Comparison of ENCODE assay signal across 9 cellular contexts in genomic region chr20:651713-652610, GRCh38. TPM values are rescaled to one million over a fixed set of nuclear protein-coding genes. Genes with fewer than 3 reads are reported as not detected.
DNase-seq lines count a peak whose midpoint lies in the region; ATAC-seq and TF ChIP-seq lines count a peak whose summit lies in the region.
"Had no signal": no experiment of that assay in that cellular context is flagged by ENCODE, and none has a peak within 500 bp of the region (broad histone marks: within the 10 kb centered on the region; RNA-seq: fewer than 3 reads in every experiment).

No MANE protein-coding gene starts in this region.

- H3K4me2 ChIP-seq in HCT116 (ENCODE audit: low read length), result peak overlapping the region; percentile 79

- H3K4me1 ChIP-seq in HCT116 (ENCODE audit: control insufficient read depth in 1 of 2, insufficient read depth in 2 of 2, low read length in 2 of 2) (peaks cover 11 to 38% of the 10 kb centered on the region in 2 experiments), prostate gland (replicated peaks) (peaks cover 5% of the 10 kb centered on the region)

- H3K9me3 ChIP-seq in HCT116 (ENCODE audit: control insufficient read depth in 1 of 2, insufficient read depth in 1 of 2, low read depth in 1 of 2, low read length in 2 of 2) (peaks cover 4 to 17% of the 10 kb centered on the region in 2 experiments; a peak in 2 of 4 replicates), prostate gland (no peaks in the 10 kb centered on the region)

- peak overlapping the region; percentile 67 to 98 for H3K4me3 ChIP-seq in HCT116 (replicated peaks in 1 of 2; ENCODE audit: low read depth in 1 of 2, low read length in 2 of 2)
- peak overlapping the region; percentile 93 for H3K4me3 ChIP-seq in fibroblast of pulmonary artery (replicated peaks; ENCODE audit: low read depth, low read length)
- peak overlapping the region; percentile 56 to 74 for H3K4me3 ChIP-seq in prostate gland

- TF ChIP-seq POLR2A in HCT116 (IDR thresholded peaks at IDR 0.05; ENCODE audit: borderline replicate concordance, extremely low read depth, insufficient read depth, insufficient read length) (no peak), prostate gland (IDR thresholded peaks at IDR 0.05) (no peak)

- POLR2A ChIA-PET in HCT116 (lab: Charles Lee), result no interaction called here

- no peak overlapping the region for H2AFZ ChIP-seq in HCT116 (ENCODE audit: low read depth, low read length, poor library complexity, severe bottlenecking)

- intact Hi-C loops in HCT116 (cut with micrococcal nuclease) (no loop called here), prostate gland (cut with DNase I) (loop anchor here (5.0 to 10.0 kb wide), 3 partner anchors 75 to 193 kb away; partner anchors contain the start of gene CSNK2A1)

- H3K27me3 ChIP-seq in HCT116 (ENCODE audit: insufficient read depth, low read length) (no peaks in the 10 kb centered on the region), prostate gland (replicated peaks; ENCODE audit: insufficient read depth) (no peaks in the 10 kb centered on the region)

- peaks cover 14% of the 10 kb centered on the region for H3K27me3 Mint-ChIP-seq in T-helper 2 cell treated with Interferon-gamma antibody and Interleukin-4, amounts not matched to agents 5 μg/mL and 100 μg/mL, for 36 hours (ENCODE audit: low read depth)

- H3K27ac Mint-ChIP-seq in T-helper 2 cell treated with Interferon-gamma antibody and Interleukin-4, amounts not matched to agents 5 μg/mL and 100 μg/mL, for 36 hours, result peak overlapping the region; percentile 69

- H3K9me2 ChIP-seq in HCT116 (ENCODE audit: insufficient read depth), result no peaks in the 10 kb centered on the region

- H3K36me3 Mint-ChIP-seq in T-helper 2 cell treated with Interferon-gamma antibody and Interleukin-4, amounts not matched to agents 5 μg/mL and 100 μg/mL, for 36 hours (ENCODE audit: low read depth), result peaks cover 28% of the 10 kb centered on the region

- peaks cover 59% of the 10 kb centered on the region for H3K79me2 ChIP-seq in HCT116 (ENCODE audit: insufficient read depth, low read length)

- peaks cover 16% of the 10 kb centered on the region for H3K4me1 Mint-ChIP-seq in T-helper 2 cell treated with Interferon-gamma antibody and Interleukin-4, amounts not matched to agents 5 μg/mL and 100 μg/mL, for 36 hours (ENCODE audit: low read depth)

- RAD21 ChIA-PET in HCT116 (lab: Charles Lee; ENCODE audit: low non-redundant PET in 1 of 2, low total read pairs in 2 of 2, uncharacterized antibody in 2 of 2, unreplicated experiment in 2 of 2), result no interaction called here

- peak overlapping the region; percentile 91 for H3K9ac ChIP-seq in HCT116 (ENCODE audit: low read length)

- TF ChIP-seq CTCF in HCT116 (IDR thresholded peaks at IDR 0.05 in 2 of 3, conservative IDR thresholded peaks at IDR 0.05 in 1 of 3; ENCODE audit: borderline replicate concordance in 1 of 3, insufficient read depth in 1 of 3, low read depth in 2 of 3, low read length in 2 of 3) (no peak), fibroblast of pulmonary artery (IDR thresholded peaks at IDR 0.05; ENCODE audit: low read length, missing control alignments) (no peak), prostate gland (IDR thresholded peaks at IDR 0.05) (no peak)

- ATAC-seq in HCT116 (0 out of 2 replicates have a peak, but pooled peaks have one; percentile 3), GM18502 (IDR thresholded peaks at IDR 0.05; ENCODE audit: poor library complexity, unreplicated experiment) (no peak)

- TF ChIP-seq RAD21 in HCT116 (IDR thresholded peaks at IDR 0.05; ENCODE audit: low read depth), result no peak

- H4K20me1 ChIP-seq in HCT116 (ENCODE audit: insufficient read depth), result peaks cover 3% of the 10 kb centered on the region; the same call in 1 of the 2 replicates

- no peaks in the 10 kb centered on the region for H3K9me3 Mint-ChIP-seq in T-helper 2 cell treated with Interferon-gamma antibody and Interleukin-4, amounts not matched to agents 5 μg/mL and 100 μg/mL, for 36 hours

- CTCF ChIA-PET in HCT116 (lab: Charles Lee), result interaction anchor here (2.4 kb wide), 1 partner anchor 15 kb away, joined by 11 read pairs; no protein-coding TSS in a partner anchor

- 61% methylated on average over 20 of the region's 20 CpGs for WGBS in prostate gland

- DNase-seq in HCT116 (ENCODE audit: low read depth, low spot score) (no peak), fibroblast of pulmonary artery (ENCODE audit: low read depth) (no peak), prostate gland (ENCODE audit: low spot score) (no peak), midbrain (lab: John Stamatoyannopoulos, UW) (no peak), OCI-M2 (lab: John Stamatoyannopoulos, UW; ENCODE audit: unreplicated experiment) (no peak), G401 (ENCODE audit: low spot score) (no peak)
- no peak for DNase-seq in T-helper 2 cell treated with Interferon-gamma antibody and Interleukin-4, amounts not matched to agents 5 μg/mL and 100 μg/mL, for 36 hours (ENCODE audit: low spot score)

- H3K4me3 Mint-ChIP-seq in T-helper 2 cell treated with Interferon-gamma antibody and Interleukin-4, amounts not matched to agents 5 μg/mL and 100 μg/mL, for 36 hours, result peak overlapping the region; percentile 88

- BruUV-seq in HCT116 (replicated peaks; lab: Mats Ljungman, UMichigan), result TSS peak; percentile 42

- peak overlapping the region; percentile 92 for H3K27ac ChIP-seq in HCT116 (ENCODE audit: low read depth, low read length)
- H3K27ac ChIP-seq in prostate gland, result peak overlapping the region; percentile 76 to 80

- H3K36me3 ChIP-seq in HCT116 (ENCODE audit: control insufficient read depth in 1 of 2, insufficient read depth in 2 of 2, low read length in 2 of 2), result peaks cover 18 to 42% of the 10 kb centered on the region in 2 experiments
- peaks cover 6 to 16% of the 10 kb centered on the region in 2 donors for H3K36me3 ChIP-seq in prostate gland

- in situ Hi-C loops in G401 (cut with HindIII; ENCODE audit: low sequenced_read_pairs), result no loop called here

TF ChIP-seq in HCT116, 20 proteins besides CTCF, POLR2A, EP300 and RAD21:
- TF ChIP-seq SIN3A (IDR thresholded peaks at IDR 0.05; ENCODE audit: low read depth) (no peak), ZNF274 (IDR thresholded peaks at IDR 0.05; ENCODE audit: low read depth, low read length) (no peak), ATF3 (IDR thresholded peaks at IDR 0.05) (no peak), ZFX (IDR thresholded peaks at IDR 0.05) (no peak), TCF7L2 (IDR thresholded peaks at IDR 0.05; ENCODE audit: borderline replicate concordance, extremely low read depth, insufficient read depth, insufficient read length) (no peak), ZBTB33 (IDR thresholded peaks at IDR 0.05; ENCODE audit: extremely low read depth, insufficient replicate concordance, low read length) (no peak), EZH2 (IDR thresholded peaks at IDR 0.05) (no peak), CEBPB (IDR thresholded peaks at IDR 0.05; ENCODE audit: low read depth) (no peak)
TF ChIP-seq in HCT116: peak in this region for 0.

RNA-seq across cellular contexts. Expression of gene SRXN1, which starts 1.0 kb away (rescaled TPM):
- total RNA-seq in HCT116 (2021; ENCODE audit: unreplicated experiment) (80.8 TPM), prostate gland (10 to 100 TPM; 33.6 to 41.4 TPM)
- polyA plus RNA-seq in HCT116 (2012), result 94.4 and 105 TPM in 2 replicates
- 65.4 and 70.6 TPM in 2 replicates for total RNA-seq in G401 (2014; rRNA removed; shearing (Covaris generic))

RNA-seq across cellular contexts. Expression of gene SCRT2, which starts 23.6 kb away (rescaled TPM):
- total RNA-seq in HCT116 (2021; ENCODE audit: unreplicated experiment), result not detected
- polyA plus RNA-seq in HCT116 (2012), result not detected in 2 replicates
- under 1 TPM in 1 of 2 donors, not detected in 1; 0.17 TPM for total RNA-seq in prostate gland
- not detected in 2 replicates for total RNA-seq in G401 (2014; rRNA removed; shearing (Covaris generic))
- total RNA-seq: T-helper 1 cell treated with Interleukin-12 subunit alpha and Interleukin-12 subunit beta and Interleukin-4 antibody, amounts not matched to agents 30 ng/mL and 1 ng/mL, for 36 hours had no signal

RNA-seq across cellular contexts. Expression of gene TCF15, which starts 41.9 kb away (rescaled TPM):
- total RNA-seq in HCT116 (2021; ENCODE audit: unreplicated experiment), result not detected
- not detected in 2 replicates for polyA plus RNA-seq in HCT116 (2012)
- under 1 TPM; 0.55 to 0.68 TPM for total RNA-seq in prostate gland
- 0.10 and 3.1 TPM in 2 replicates for total RNA-seq in G401 (2014; rRNA removed; shearing (Covaris generic))
- total RNA-seq: T-helper 1 cell treated with Interleukin-12 subunit alpha and Interleukin-12 subunit beta and Interleukin-4 antibody, amounts not matched to agents 30 ng/mL and 1 ng/mL, for 36 hours had no signal
